In genomic region chr5:172778223-172778814, GRCh38 we compare ENCODE assay signal across 8 cellular contexts. TPM values are rescaled to one million over a fixed set of nuclear protein-coding genes. Genes with fewer than 3 reads are reported as not detected.
DNase-seq lines count a peak whose midpoint lies in the region; ATAC-seq and TF ChIP-seq lines count a peak whose summit lies in the region.

No MANE protein-coding gene starts in this region.

- no peaks in the 10 kb centered on the region for H3K27me3 ChIP-seq in esophagus muscularis mucosa

- H3K9me3 ChIP-seq in esophagus muscularis mucosa = no peaks in the 10 kb centered on the region

- H3K36me3 ChIP-seq in esophagus muscularis mucosa = no peaks in the 10 kb centered on the region

- DNase-seq in RKO (ENCODE audit: low spot score) = peak; percentile 79
- no peak for DNase-seq in esophagus muscularis mucosa (ENCODE audit: extremely low spot score)
- peak; percentile 80 for DNase-seq in skeletal muscle cell (ENCODE audit: low read depth)
- no peak for DNase-seq in DMS79 (lab: John Stamatoyannopoulos, UW)
- no peak for DNase-seq in medulla oblongata (ENCODE audit: extremely low spot score)
- no peak for DNase-seq in NCI-H1092 (lab: John Stamatoyannopoulos, UW)

- WGBS in esophagus muscularis mucosa = 89% methylated on average over 7 of the region's 7 CpGs

- TF ChIP-seq POLR2A in esophagus muscularis mucosa (IDR thresholded peaks at IDR 0.05; ENCODE audit: low read depth) = no peak

- TF ChIP-seq CTCF in esophagus muscularis mucosa (IDR thresholded peaks at IDR 0.05) = no peak

- intact Hi-C loops in esophagus muscularis mucosa (cut with DNase I) = no loop called here

- no peak overlapping the region for H3K4me3 ChIP-seq in esophagus muscularis mucosa
- peak overlapping the region; percentile 13 for H3K4me3 ChIP-seq in skeletal muscle cell (ENCODE audit: low read depth, low read length)

- no peak for TF ChIP-seq EP300 in esophagus muscularis mucosa (IDR thresholded peaks at IDR 0.05)

- ATAC-seq in GM18498 (IDR thresholded peaks at IDR 0.05; ENCODE audit: unreplicated experiment) = peak; percentile 15
- ATAC-seq in GM21360 (IDR thresholded peaks at IDR 0.05; ENCODE audit: unreplicated experiment) = no peak

- H3K4me1 ChIP-seq in esophagus muscularis mucosa = peaks cover 25 to 53% (median 48%) of the 10 kb centered on the region in 4 donors

- H3K27ac ChIP-seq in esophagus muscularis mucosa (replicated peaks in 1 of 4) = peak overlapping the region; percentile 99 to 100 (median 100)

RNA-seq across cellular contexts. Expression of gene DUSP1, which starts 7.3 kb away (rescaled TPM):
- total RNA-seq in esophagus muscularis mucosa = 100 to 1,000 TPM; 455 to 718 (median 676) TPM

RNA-seq across cellular contexts. Expression of gene ERGIC1, which starts 55.7 kb away (rescaled TPM):
- 100 to 1,000 TPM; 105 to 161 (median 145) TPM for total RNA-seq in esophagus muscularis mucosa

Comparison
In these comparisons a context has a peak if more than half of its experiments do, and no peak if none do; other contexts are left out.
1. DNase-seq: peak in RKO (single experiment) and skeletal muscle cell (single experiment); none in esophagus muscularis mucosa (single experiment), DMS79 (single experiment), medulla oblongata (single experiment) and NCI-H1092 (single experiment).